Comparison of ENCODE assay signal across 20 cellular contexts in the genomic region with DNA sequence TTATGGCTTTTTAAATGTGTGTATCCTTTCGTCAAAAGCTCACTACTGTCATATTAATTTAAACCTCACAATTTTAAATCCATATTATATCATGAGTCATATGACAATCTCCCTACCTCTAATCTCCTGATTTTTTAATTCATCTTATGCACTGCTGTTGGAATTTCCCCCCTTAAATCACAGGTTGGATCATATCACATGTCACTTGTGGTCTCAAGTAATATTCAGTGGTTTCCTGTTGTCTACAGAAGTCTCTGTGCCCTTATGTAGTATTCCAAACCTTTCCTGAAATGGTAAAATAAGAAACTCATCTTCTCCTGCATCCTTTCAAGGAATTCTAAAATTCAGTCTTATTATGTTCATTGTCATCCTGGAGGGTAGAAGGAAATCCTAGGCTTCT.
"Had no signal": no experiment of that assay in that cellular context is flagged by ENCODE, and none has a peak within 500 bp of the region (broad histone marks: within the 10 kb centered on the region; RNA-seq: fewer than 3 reads in every experiment).

No MANE protein-coding gene starts in this region.

- H3K4me3 Mint-ChIP-seq: activated B cell treated with CpG ODN at 0.5 μM for 24 hours; activated CD8-positive, alpha-beta T cell treated with anti-CD3 and anti-CD28 coated beads for 36 hours; activated naive CD8-positive, alpha-beta T cell treated with anti-CD3 and anti-CD28 coated beads, Interleukin-2, amount 10 ng/mL, durations not matched to agents 7 days and 5 days; activated T-cell treated with anti-CD3 and anti-CD28 coated beads, Interleukin-2, amount 50 U/mL, for 24 hours; naive B cell; T-helper 2 cell treated with Interferon-gamma antibody and Interleukin-4, amounts not matched to agents 5 μg/mL and 100 μg/mL, for 36 hours; type B pancreatic cell had no signal

- H3K36me3 ChIP-seq: brain microvascular endothelial cell, gastrocnemius medialis, ovary had no signal

- H3K27me3 ChIP-seq: brain microvascular endothelial cell, gastrocnemius medialis, ovary had no signal

- ATAC-seq: activated CD8-positive, alpha-beta T cell treated with anti-CD3 and anti-CD28 coated beads for 36 hours; gastrocnemius medialis; mucosa of descending colon; psoas muscle; right cardiac atrium; stimulated activated naive CD8-positive, alpha-beta T cell treated with anti-CD3 and anti-CD28 coated beads, Interleukin-15, Interleukin-2, amounts not matched to agents 100 U/mL and 50 U/mL, for 24 hours had no signal

- H3K27me3 Mint-ChIP-seq: activated B cell treated with CpG ODN at 0.5 μM for 24 hours; activated CD8-positive, alpha-beta T cell treated with anti-CD3 and anti-CD28 coated beads for 36 hours; activated naive CD8-positive, alpha-beta T cell treated with anti-CD3 and anti-CD28 coated beads, Interleukin-2, amount 10 ng/mL, durations not matched to agents 7 days and 5 days; activated T-cell treated with anti-CD3 and anti-CD28 coated beads, Interleukin-2, amount 50 U/mL, for 24 hours; naive B cell; type B pancreatic cell had no signal

- H3K27ac ChIP-seq: brain microvascular endothelial cell, gastrocnemius medialis, ovary, psoas muscle had no signal

- H3K9me3 ChIP-seq: gastrocnemius medialis, ovary had no signal

- H3K4me3 ChIP-seq: gastrocnemius medialis, mucosa of descending colon, ovary, psoas muscle had no signal

- H3K4me1 ChIP-seq: gastrocnemius medialis, psoas muscle had no signal

- DNase-seq: activated B cell treated with CpG ODN at 0.5 μM for 24 hours; activated CD4-positive, alpha-beta T cell treated with anti-CD3 and anti-CD28 coated beads for 48 hours; activated CD8-positive, alpha-beta T cell treated with anti-CD3 and anti-CD28 coated beads for 36 hours; activated naive CD4-positive, alpha-beta T cell treated with Interleukin-2 at 50 U/mL for 16 hours; activated naive CD8-positive, alpha-beta T cell treated with anti-CD3 and anti-CD28 coated beads, Interleukin-2, amount 10 ng/mL, durations not matched to agents 7 days and 5 days; activated T-cell treated with anti-CD3 and anti-CD28 coated beads, Interleukin-2, amount 50 U/mL, for 24 hours; brain microvascular endothelial cell; central memory CD4-positive, alpha-beta T cell; cortex of kidney; gastrocnemius medialis; mesenchymal stem cell; mucosa of descending colon; naive B cell; ovary; psoas muscle; right cardiac atrium; stimulated activated naive CD8-positive, alpha-beta T cell treated with anti-CD3 and anti-CD28 coated beads, Interleukin-15, Interleukin-2, amounts not matched to agents 100 U/mL and 50 U/mL, for 24 hours had no signal

- H3K36me3 Mint-ChIP-seq: type B pancreatic cell had no signal

- H3K27ac Mint-ChIP-seq: activated B cell treated with CpG ODN at 0.5 μM for 24 hours; activated CD8-positive, alpha-beta T cell treated with anti-CD3 and anti-CD28 coated beads for 36 hours; activated naive CD8-positive, alpha-beta T cell treated with anti-CD3 and anti-CD28 coated beads, Interleukin-2, amount 10 ng/mL, durations not matched to agents 7 days and 5 days; activated T-cell treated with anti-CD3 and anti-CD28 coated beads, Interleukin-2, amount 50 U/mL, for 24 hours; activated T-helper 2 cell treated with anti-CD3 and anti-CD28 coated beads, Interferon-gamma antibody, Interleukin-2, Interleukin-4, amounts not matched to agents 10 μg/mL and 5 μg/mL and 100 μg/mL, durations not matched to agents 14 hours and 24 hours and 36 hours; naive B cell; T-helper 2 cell treated with Interferon-gamma antibody and Interleukin-4, amounts not matched to agents 5 μg/mL and 100 μg/mL, for 36 hours; type B pancreatic cell had no signal
